In genomic region chr19:55640043-55640576, GRCh38 we compare ENCODE assay signal across 8 cellular contexts. TPM values are rescaled to one million over a fixed set of nuclear protein-coding genes. Genes with fewer than 3 reads are reported as not detected.
DNase-seq lines count a peak whose midpoint lies in the region; ATAC-seq and TF ChIP-seq lines count a peak whose summit lies in the region.

No MANE protein-coding gene starts in this region.

- peak overlapping the region; percentile 82 for H3K27ac Mint-ChIP-seq in activated naive CD4-positive, alpha-beta T cell treated with anti-CD3 and anti-CD28 coated beads, Interleukin-2, amount 50 U/mL, for 24 hours

- POLR2A ChIA-PET in AG04450 (lab: Yijun Ruan, JAX): interaction anchor here (1.0 to 1.4 kb wide), 2 partner anchors 16 to 41 kb away, joined by 3 to 4 read pairs; partner anchors contain the start of genes FIZ1 and ZNF784

- DNase-seq in AG04450 (ENCODE audit: low read depth, low spot score): no peak
- DNase-seq in glomerular visceral epithelial cell (ENCODE audit: extremely low spot score): peak; percentile 64
- peak in 8 of 10 donors; percentile 45 to 95 (median 68) for DNase-seq in posterior cingulate gyrus

- H3K4me1 Mint-ChIP-seq in activated naive CD4-positive, alpha-beta T cell treated with anti-CD3 and anti-CD28 coated beads, Interleukin-2, amount 50 U/mL, for 24 hours: peaks cover 66% of the 10 kb centered on the region

- H3K36me3 Mint-ChIP-seq in activated naive CD4-positive, alpha-beta T cell treated with anti-CD3 and anti-CD28 coated beads, Interleukin-2, amount 50 U/mL, for 24 hours: peaks cover 12% of the 10 kb centered on the region

- TF ChIP-seq CTCF in AG04450 (IDR thresholded peaks at IDR 0.05; ENCODE audit: low read depth, low read length): peak; percentile 41

- intact Hi-C loops in posterior cingulate gyrus (cut with DNase I): no loop called here

- no peaks in the 10 kb centered on the region for H3K9me3 Mint-ChIP-seq in activated naive CD4-positive, alpha-beta T cell treated with anti-CD3 and anti-CD28 coated beads, Interleukin-2, amount 50 U/mL, for 24 hours

- no peaks in the 10 kb centered on the region; the same call in 1 of the 2 replicates for H3K9me3 ChIP-seq in AG04450 (ENCODE audit: control insufficient read depth, insufficient read depth, low read length)

- peak overlapping the region; percentile 85 for H3K27ac ChIP-seq in AG04450 (ENCODE audit: low read depth, low read length)

- CTCF ChIA-PET in AG04450 (lab: Charles Lee): interaction anchor here (1.3 kb wide), 1 partner anchor 9 kb away, joined by 3 read pairs; no protein-coding TSS in a partner anchor

- ATAC-seq in GM19035 (IDR thresholded peaks at IDR 0.05; ENCODE audit: unreplicated experiment): peak; percentile 12
- no peak for ATAC-seq in GM21360 (IDR thresholded peaks at IDR 0.05; ENCODE audit: unreplicated experiment)
- ATAC-seq in GM19463 (IDR thresholded peaks at IDR 0.05; ENCODE audit: unreplicated experiment): no peak

- peak overlapping the region; percentile 82 for H3K4me3 Mint-ChIP-seq in activated naive CD4-positive, alpha-beta T cell treated with anti-CD3 and anti-CD28 coated beads, Interleukin-2, amount 50 U/mL, for 24 hours

- no peaks in the 10 kb centered on the region for H3K27me3 Mint-ChIP-seq in activated naive CD4-positive, alpha-beta T cell treated with anti-CD3 and anti-CD28 coated beads, Interleukin-2, amount 50 U/mL, for 24 hours

- peak overlapping the region; percentile 84 for H3K4me3 ChIP-seq in AG04450 (ENCODE audit: low read depth, low read length)

- H3K27me3 ChIP-seq in AG04450 (ENCODE audit: control insufficient read depth, insufficient read depth, low read length): no peaks in the 10 kb centered on the region

TF ChIP-seq in PFSK-1, 5 proteins besides CTCF, POLR2A, EP300 and RAD21:
- TF ChIP-seq SIN3A (IDR thresholded peaks at IDR 0.05; ENCODE audit: borderline replicate concordance, insufficient read depth, low read length) (no peak), FOXP2 (optimal IDR thresholded peaks at IDR 0.05; ENCODE audit: borderline replicate concordance, extremely low read depth, extremely low read length, insufficient read depth) (peak; percentile 9), POLR2AphosphoS5 (IDR thresholded peaks at IDR 0.05; ENCODE audit: low read depth, low read length) (no peak), REST (IDR thresholded peaks at IDR 0.05; ENCODE audit: insufficient read depth in 1 of 2, low read depth in 2 of 2, low read length in 2 of 2) (no peak), TAF1 (IDR thresholded peaks at IDR 0.05; ENCODE audit: borderline replicate concordance, insufficient read depth, low read length) (no peak)

RNA-seq across cellular contexts. Expression of gene ZNF580, which starts 0.7 kb away (rescaled TPM):
- 7.3 and 14.0 TPM in 2 replicates for polyA plus RNA-seq in AG04450 (2011; rRNA removed)
- polyA minus RNA-seq in AG04450 (2011; rRNA and poly(A)+ RNA removed): 7.4 and 9.0 TPM in 2 replicates
- 70.4 TPM for polyA plus RNA-seq in PFSK-1 (2012; ENCODE audit: insufficient read length, low read depth)

RNA-seq across cellular contexts. Expression of gene ZNF581, which starts 3.3 kb away (rescaled TPM):
- 19.1 and 22.9 TPM in 2 replicates for polyA plus RNA-seq in AG04450 (2011; rRNA removed)
- polyA minus RNA-seq in AG04450 (2011; rRNA and poly(A)+ RNA removed): 24.8 and 31.8 TPM in 2 replicates
- polyA plus RNA-seq in PFSK-1 (2012; ENCODE audit: insufficient read length, low read depth): 60.3 TPM

RNA-seq across cellular contexts. Expression of gene CCDC106, which starts 7.9 kb away (rescaled TPM):
- 6.2 and 8.7 TPM in 2 replicates for polyA plus RNA-seq in AG04450 (2011; rRNA removed)
- 4.0 and 7.8 TPM in 2 replicates for polyA minus RNA-seq in AG04450 (2011; rRNA and poly(A)+ RNA removed)
- 47.5 TPM for polyA plus RNA-seq in PFSK-1 (2012; ENCODE audit: insufficient read length, low read depth)

RNA-seq across cellular contexts. Expression of gene U2AF2, which starts 14.7 kb away (rescaled TPM):
- 90.7 and 130 TPM in 2 replicates for polyA plus RNA-seq in AG04450 (2011; rRNA removed)
- 74.9 and 119 TPM in 2 replicates for polyA minus RNA-seq in AG04450 (2011; rRNA and poly(A)+ RNA removed)
- polyA plus RNA-seq in PFSK-1 (2012; ENCODE audit: insufficient read length, low read depth): 333 TPM

RNA-seq across cellular contexts. Expression of gene ZNF784, which starts 15.7 kb away (rescaled TPM):
- polyA plus RNA-seq in AG04450 (2011; rRNA removed): 1.9 and 2.8 TPM in 2 replicates
- polyA minus RNA-seq in AG04450 (2011; rRNA and poly(A)+ RNA removed): 3.0 and 3.2 TPM in 2 replicates
- polyA plus RNA-seq in PFSK-1 (2012; ENCODE audit: insufficient read length, low read depth): 17.3 TPM
